In genomic region chr6:123997223-123997622, GRCh38 we compare ENCODE assay signal across 1 cellular context.
TF ChIP-seq lines count a peak whose summit lies in the region.

No MANE protein-coding gene starts in this region.

TF ChIP-seq in WTC11, 78 proteins besides CTCF, POLR2A, EP300 and RAD21 (continued from another document):
- TF ChIP-seq ZNF532 (CRISPR knock-in tag; IDR thresholded peaks at IDR 0.05; ENCODE audit: borderline replicate concordance), result no peak
- no peak for TF ChIP-seq RORB (CRISPR knock-in tag; IDR thresholded peaks at IDR 0.05)
- no peak for TF ChIP-seq SMAD4 (CRISPR knock-in tag; IDR thresholded peaks at IDR 0.05)
- no peak for TF ChIP-seq HMGA2 (CRISPR knock-in tag; IDR thresholded peaks at IDR 0.05)
TF ChIP-seq in WTC11: peak in this region for 0.
